Comparison of ENCODE assay signal across 14 cellular contexts in the genomic region with DNA sequence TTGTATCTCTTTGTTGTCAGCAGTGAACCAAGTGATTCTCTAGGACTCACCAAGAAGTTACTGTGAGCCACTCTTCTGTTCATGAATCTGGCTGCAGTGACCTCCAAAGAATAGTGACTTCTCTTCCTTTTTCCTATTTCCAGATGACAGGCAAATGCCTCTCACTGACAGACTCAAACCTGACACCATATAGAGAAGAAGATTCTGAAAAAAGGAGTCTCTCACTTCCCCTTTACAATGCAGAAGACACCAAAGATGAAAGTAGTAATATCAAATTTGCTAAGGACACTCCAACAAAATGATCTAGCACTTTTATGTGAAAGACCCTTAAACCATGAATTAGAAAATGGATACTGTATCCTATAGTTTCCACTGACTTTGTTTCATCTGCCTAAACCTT. TPM values are rescaled to one million over a fixed set of nuclear protein-coding genes. Genes with fewer than 3 reads are reported as not detected.
DNase-seq lines count a peak whose midpoint lies in the region; ATAC-seq and FAIRE-seq lines count a peak whose summit lies in the region.
"Had no signal": no experiment of that assay in that cellular context is flagged by ENCODE, and none has a peak within 500 bp of the region (broad histone marks: within the 10 kb centered on the region; RNA-seq: fewer than 3 reads in every experiment).

No MANE protein-coding gene starts in this region.

- no peak overlapping the region for H3K4me2 ChIP-seq in neuronal stem cell (ENCODE audit: insufficient read depth, low read length, poor library complexity, severe bottlenecking)

- H2BK5ac ChIP-seq in neuronal stem cell (ENCODE audit: low read length) = no peak overlapping the region

- no peak overlapping the region for H3K18ac ChIP-seq in neuronal stem cell (ENCODE audit: low read length)

- H2BK12ac ChIP-seq in neuronal stem cell (ENCODE audit: low read length) = no peak overlapping the region

- H3K27me3 ChIP-seq in neuronal stem cell (ENCODE audit: control insufficient read depth in 3 of 3, insufficient read depth in 3 of 3, low read depth in 1 of 3, low read length in 3 of 3) = peaks cover 0 to 4% (median 0%) of the 10 kb centered on the region in 3 experiments

- H2AFZ ChIP-seq in neuronal stem cell (ENCODE audit: low read length) = no peak overlapping the region

- no peak overlapping the region for H4K91ac ChIP-seq in neuronal stem cell (ENCODE audit: low read depth, low read length, poor library complexity)

- ATAC-seq in GM21515 (IDR thresholded peaks at IDR 0.05; ENCODE audit: unreplicated experiment) (peak; percentile 88), HG03135 (IDR thresholded peaks at IDR 0.05; ENCODE audit: unreplicated experiment) (peak; percentile 62)
- ATAC-seq: activated CD8-positive, alpha-beta T cell treated with anti-CD3 and anti-CD28 coated beads for 36 hours; K562 had no signal

- no peak overlapping the region for H2BK120ac ChIP-seq in neuronal stem cell (ENCODE audit: low read depth, low read length)

- DNase-seq in GM18507 (ENCODE audit: extremely low spot score, insufficient read length, low read depth) (no peak), medulla oblongata (ENCODE audit: extremely low spot score) (peak; percentile 9), OCI-M2 (lab: John Stamatoyannopoulos, UW; ENCODE audit: unreplicated experiment) (no peak), NCI-H510A (lab: John Stamatoyannopoulos, UW) (no peak), neuronal stem cell (ENCODE audit: low spot score) (no peak)
- no peak for DNase-seq in stimulated activated CD4-positive, alpha-beta T cell treated with anti-CD3 and anti-CD28 coated beads, Interleukin-12 subunit alpha, Interleukin-12 subunit beta, amount 100 ng/mL, for 4 hours
- DNase-seq: activated CD8-positive, alpha-beta T cell treated with anti-CD3 and anti-CD28 coated beads for 36 hours; activated naive CD4-positive, alpha-beta T cell treated with anti-CD3 and anti-CD28 coated beads, Interleukin-2, amount 50 U/mL, for 16 hours; central memory CD4-positive, alpha-beta T cell; midbrain; T-helper 9 cell had no signal

- peak; percentile 18 for FAIRE-seq in GM18507 (lab: Jason Lieb, UNC)
- FAIRE-seq: K562 had no signal

- no peak overlapping the region for H3K4me3 ChIP-seq in neuronal stem cell (ENCODE audit: low read length in 2 of 2)
- H3K4me3 ChIP-seq: K562 had no signal

- H4K8ac ChIP-seq in neuronal stem cell (ENCODE audit: low read depth, low read length) = no peak overlapping the region

- H3K23ac ChIP-seq in neuronal stem cell (ENCODE audit: low read depth, low read length, poor library complexity) = no peak overlapping the region

- H3K36me3 ChIP-seq in neuronal stem cell (replicated peaks in 1 of 2; ENCODE audit: control insufficient read depth in 2 of 2, insufficient read depth in 2 of 2, low read length in 2 of 2) = no peaks in the 10 kb centered on the region

- H3K9me3 ChIP-seq in neuronal stem cell (replicated peaks in 1 of 2; ENCODE audit: control insufficient read depth in 2 of 2, insufficient read depth in 1 of 2, low read depth in 1 of 2, low read length in 2 of 2) = no peaks in the 10 kb centered on the region

- no peak overlapping the region for H3K4ac ChIP-seq in neuronal stem cell (ENCODE audit: low read length)

- no peak overlapping the region for H3K14ac ChIP-seq in neuronal stem cell (ENCODE audit: low read length)

- no peak overlapping the region for H2BK15ac ChIP-seq in neuronal stem cell (ENCODE audit: low read length)

- H2AK5ac ChIP-seq in neuronal stem cell (ENCODE audit: low read depth, low read length) = no peak overlapping the region

- H3K4me1 ChIP-seq in neuronal stem cell (ENCODE audit: control insufficient read depth in 2 of 2, insufficient read depth in 1 of 2, low read depth in 1 of 2, low read length in 2 of 2) = peaks cover 2 to 6% of the 10 kb centered on the region in 2 donors

- H3K79me1 ChIP-seq in neuronal stem cell (ENCODE audit: low read depth, low read length) = no peaks in the 10 kb centered on the region

- no peak overlapping the region for H3K9ac ChIP-seq in neuronal stem cell (ENCODE audit: low read depth, low read length, poor library complexity)

- H3K27ac ChIP-seq in neuronal stem cell (replicated peaks; ENCODE audit: low read length) = no peak overlapping the region

RNA-seq across cellular contexts. Expression of a gene that starts 44.4 kb away (rescaled TPM):
- polyA plus RNA-seq in neuronal stem cell (2013, experiment 1 of 2) = 4.7 TPM
- polyA plus RNA-seq in neuronal stem cell (2013, experiment 2 of 2) = 4.8 TPM
